9 cellular contexts compared by ENCODE assay signal in the genomic region with DNA sequence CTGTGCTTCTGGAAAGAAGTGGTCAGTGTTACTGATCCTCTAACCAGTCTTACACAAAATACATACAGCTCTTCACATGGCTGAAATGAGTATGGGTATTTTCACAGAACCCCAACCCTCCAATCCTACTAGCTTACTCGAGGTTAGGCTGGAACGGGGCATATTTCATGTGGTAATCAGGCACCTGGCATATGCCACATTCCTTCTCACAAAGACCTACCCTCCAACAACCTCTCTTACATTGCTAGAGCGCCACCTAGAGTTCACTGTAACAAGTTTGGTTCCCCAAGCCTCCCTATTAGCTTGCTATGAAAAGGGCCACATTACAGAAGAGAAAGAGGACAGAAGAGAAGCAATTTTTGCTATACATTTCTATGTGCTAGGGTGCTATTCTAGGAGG.
A peak's percentile ranks its signal among the peaks of the same experiment; 100 is the strongest.
DNase-seq lines count a peak whose midpoint lies in the region; ATAC-seq and TF ChIP-seq lines count a peak whose summit lies in the region.
"Had no signal": no experiment of that assay in that cellular context is flagged by ENCODE, and none has a peak within 500 bp of the region (broad histone marks: within the 10 kb centered on the region; RNA-seq: fewer than 3 reads in every experiment).

No MANE protein-coding gene starts in this region.

- POLR2A ChIA-PET in activated CD4-positive, alpha-beta memory T cell treated with anti-CD3 and anti-CD28 coated beads, Interleukin-2, amount 10 ng/mL, durations not matched to agents 7 days and 5 days (lab: Charles Lee): no interaction called here

- no peaks in the 10 kb centered on the region for H3K27me3 ChIP-seq in HL-60 (ENCODE audit: insufficient read depth, poor library complexity, severe bottlenecking)

- no peaks in the 10 kb centered on the region for H3K4me1 Mint-ChIP-seq in activated CD4-positive, alpha-beta memory T cell treated with anti-CD3 and anti-CD28 coated beads, Interleukin-2, amount 10 ng/mL, durations not matched to agents 7 days and 5 days

- no peak overlapping the region for H3K27ac Mint-ChIP-seq in activated CD4-positive, alpha-beta memory T cell treated with anti-CD3 and anti-CD28 coated beads, Interleukin-2, amount 10 ng/mL, durations not matched to agents 7 days and 5 days
- H3K27ac Mint-ChIP-seq: dendritic cell treated with granulocyte-macrophage colony-stimulating factor and Interleukin-4, amounts not matched to agents 40 ng/mL and 50 ng/mL, for 4 days had no signal

- no peaks in the 10 kb centered on the region for H3K27me3 Mint-ChIP-seq in activated CD4-positive, alpha-beta memory T cell treated with anti-CD3 and anti-CD28 coated beads, Interleukin-2, amount 10 ng/mL, durations not matched to agents 7 days and 5 days
- H3K27me3 Mint-ChIP-seq: dendritic cell treated with granulocyte-macrophage colony-stimulating factor and Interleukin-4, amounts not matched to agents 40 ng/mL and 50 ng/mL, for 4 days had no signal

- DNase-seq in Ammon's horn (ENCODE audit: low spot score) (peak; percentile 13), HL-60 (ENCODE audit: low read depth in 1 of 2, low spot score in 1 of 2) (peak; percentile 3 to 48), NCI-H748 treated with DMSO at 0.1 percent for 48 hours (lab: John Stamatoyannopoulos, UW) (peak; percentile 82), ecto neural progenitor cell (ENCODE audit: low spot score) (peak; percentile 60), non-pigmented ciliary epithelial cell (ENCODE audit: low read depth) (peak; percentile 28)
- DNase-seq in activated CD4-positive, alpha-beta memory T cell treated with anti-CD3 and anti-CD28 coated beads, Interleukin-2, amount 10 ng/mL, durations not matched to agents 7 days and 5 days: no peak
- DNase-seq in stimulated activated naive CD4-positive, alpha-beta T cell treated with Interleukin-2 at 50 U/mL for 16 hours (lab: John Stamatoyannopoulos, UW): no peak

- H3K36me3 Mint-ChIP-seq in activated CD4-positive, alpha-beta memory T cell treated with anti-CD3 and anti-CD28 coated beads, Interleukin-2, amount 10 ng/mL, durations not matched to agents 7 days and 5 days (ENCODE audit: low read depth): no peaks in the 10 kb centered on the region

- peak; percentile 69 for ATAC-seq in GM18907 (IDR thresholded peaks at IDR 0.05; ENCODE audit: unreplicated experiment)

- H3K4me3 Mint-ChIP-seq in activated CD4-positive, alpha-beta memory T cell treated with anti-CD3 and anti-CD28 coated beads, Interleukin-2, amount 10 ng/mL, durations not matched to agents 7 days and 5 days: no peak overlapping the region
- H3K4me3 Mint-ChIP-seq: dendritic cell treated with granulocyte-macrophage colony-stimulating factor and Interleukin-4, amounts not matched to agents 40 ng/mL and 50 ng/mL, for 4 days had no signal

- no peak overlapping the region for H3K4me3 ChIP-seq in HL-60 (replicated peaks; ENCODE audit: insufficient read depth, low read length)

- no peak overlapping the region for H3K27ac ChIP-seq in HL-60 (replicated peaks)

- no peak for TF ChIP-seq CTCF in HL-60 (IDR thresholded peaks at IDR 0.05; ENCODE audit: insufficient read depth, low read length)

- H3K9me3 Mint-ChIP-seq in activated CD4-positive, alpha-beta memory T cell treated with anti-CD3 and anti-CD28 coated beads, Interleukin-2, amount 10 ng/mL, durations not matched to agents 7 days and 5 days: no peaks in the 10 kb centered on the region
- H3K9me3 Mint-ChIP-seq: dendritic cell treated with granulocyte-macrophage colony-stimulating factor and Interleukin-4, amounts not matched to agents 40 ng/mL and 50 ng/mL, for 4 days had no signal

- CTCF ChIA-PET in activated CD4-positive, alpha-beta memory T cell treated with anti-CD3 and anti-CD28 coated beads, Interleukin-2, amount 10 ng/mL, durations not matched to agents 7 days and 5 days (lab: Charles Lee): interaction anchor here (0.9 to 1.2 kb wide), 2 partner anchors 63 to 1034 kb away, joined by 3 read pairs; no protein-coding TSS in a partner anchor

Comparison
In these comparisons a context has a peak if more than half of its experiments do, and no peak if none do; other contexts are left out.
1. DNase-seq: peak in Ammon's horn (single experiment), HL-60 (2 of 2), NCI-H748 treated with DMSO at 0.1 percent for 48 hours (single experiment), ecto neural progenitor cell (single experiment) and non-pigmented ciliary epithelial cell (single experiment); none in activated CD4-positive, alpha-beta memory T cell treated with anti-CD3 and anti-CD28 coated beads, Interleukin-2, amount 10 ng/mL, durations not matched to agents 7 days and 5 days (single experiment) and stimulated activated naive CD4-positive, alpha-beta T cell treated with Interleukin-2 at 50 U/mL for 16 hours (single experiment).